In genomic region chr19:39515551-39516191, GRCh38 we compare ENCODE assay signal across 9 cellular contexts. TPM values are rescaled to one million over a fixed set of nuclear protein-coding genes. Genes with fewer than 3 reads are reported as not detected.
A peak's percentile ranks its signal among the peaks of the same experiment; 100 is the strongest.
DNase-seq lines count a peak whose midpoint lies in the region; ATAC-seq and TF ChIP-seq lines count a peak whose summit lies in the region.
"Had no signal": no experiment of that assay in that cellular context is flagged by ENCODE, and none has a peak within 500 bp of the region (broad histone marks: within the 10 kb centered on the region; RNA-seq: fewer than 3 reads in every experiment).

No MANE protein-coding gene starts in this region.

- peaks cover 29% of the 10 kb centered on the region for H3K27me3 ChIP-seq in RWPE2 (ENCODE audit: insufficient read depth, poor library complexity, severe bottlenecking)
- H3K27me3 ChIP-seq in esophagus (ENCODE audit: control insufficient read depth in 1 of 2, insufficient read depth in 2 of 2, low read length in 2 of 2), result peaks cover 0 to 25% of the 10 kb centered on the region in 2 donors

- H3K27ac Mint-ChIP-seq in Calu3 (ENCODE audit: unreplicated experiment), result no peak overlapping the region
- peak overlapping the region; percentile 82 for H3K27ac Mint-ChIP-seq in progenitor cell of endocrine pancreas

- CTCF ChIA-PET in Calu3 (lab: Charles Lee), result interaction anchor here (0.6 kb wide), 1 partner anchor 9 kb away, joined by 5 read pairs; no protein-coding TSS in a partner anchor

- no peaks in the 10 kb centered on the region for H3K9me3 ChIP-seq in RWPE2 (ENCODE audit: severe bottlenecking)
- H3K9me3 ChIP-seq in esophagus (ENCODE audit: control insufficient read depth in 2 of 2, insufficient read depth in 1 of 2, low read depth in 1 of 2, low read length in 1 of 2), result peaks cover 0 to 2% of the 10 kb centered on the region in 2 donors

- BruUV-seq in Calu3 (replicated peaks; lab: Mats Ljungman, UMichigan), result no TSS peak

- 3 to 4% methylated on average over 44 of the region's 44 CpGs for WGBS in esophagus, 2 donors

- H3K4me3 Mint-ChIP-seq in Calu3 (ENCODE audit: low read depth, unreplicated experiment) (peak overlapping the region; percentile 48), progenitor cell of endocrine pancreas (ENCODE audit: low read depth) (peak overlapping the region; percentile 84)

- H3K9me3 Mint-ChIP-seq in Calu3 (ENCODE audit: low read depth, unreplicated experiment), result no peaks in the 10 kb centered on the region
- no peaks in the 10 kb centered on the region for H3K9me3 Mint-ChIP-seq in progenitor cell of endocrine pancreas (ENCODE audit: low read depth)

- DNase-seq in Calu3 (no peak), RWPE2 (ENCODE audit: low spot score) (no peak), progenitor cell of endocrine pancreas (ENCODE audit: low spot score, unreplicated experiment) (peak; percentile 29), NCI-H2171 treated with DMSO at 0.1 percent for 48 hours (lab: John Stamatoyannopoulos, UW) (no peak), germinal center (ENCODE audit: low spot score) (no peak)
- no peak for DNase-seq in activated CD4-positive, CD25-positive, alpha-beta regulatory T cell (lab: John Stamatoyannopoulos, UW)

- H3K36me3 Mint-ChIP-seq in Calu3 (ENCODE audit: insufficient read depth, unreplicated experiment), result no peaks in the 10 kb centered on the region
- H3K36me3 Mint-ChIP-seq in progenitor cell of endocrine pancreas (ENCODE audit: insufficient read depth), result peaks cover 3% of the 10 kb centered on the region

- H3K4me3 ChIP-seq in RWPE2 (ENCODE audit: severe bottlenecking) (peak overlapping the region; percentile 24), esophagus (ENCODE audit: low read depth in 1 of 2, low read length in 2 of 2) (peak overlapping the region; percentile 14 to 30)

- H3K36me3 ChIP-seq in RWPE2 (ENCODE audit: low read depth) (no peaks in the 10 kb centered on the region), esophagus (ENCODE audit: control insufficient read depth in 2 of 2, insufficient read depth in 2 of 2, low read length in 1 of 2) (no peaks in the 10 kb centered on the region)

- H3K27me3 Mint-ChIP-seq in Calu3 (ENCODE audit: unreplicated experiment) (peaks cover 78% of the 10 kb centered on the region), progenitor cell of endocrine pancreas (peaks cover 10% of the 10 kb centered on the region)

- H3K27ac ChIP-seq in RWPE2 (ENCODE audit: poor library complexity, severe bottlenecking) (no peak overlapping the region), esophagus (ENCODE audit: low read depth in 2 of 2, low read length in 1 of 2) (no peak overlapping the region)

- H3K4me1 Mint-ChIP-seq in Calu3 (ENCODE audit: low read depth, unreplicated experiment), result no peaks in the 10 kb centered on the region
- peaks cover 6% of the 10 kb centered on the region for H3K4me1 Mint-ChIP-seq in progenitor cell of endocrine pancreas (ENCODE audit: low read depth)

- intact Hi-C loops in Calu3 (cut with micrococcal nuclease; ENCODE audit: unreplicated experiment), result no loop called here

- ATAC-seq in RWPE2 (ENCODE audit: low read depth) (peak; percentile 26; the same call in 1 of the 3 replicates), HG03439 (IDR thresholded peaks at IDR 0.05; ENCODE audit: unreplicated experiment) (no peak)

- no peaks in the 10 kb centered on the region for H3K4me1 ChIP-seq in RWPE2 (ENCODE audit: insufficient read depth, poor library complexity, severe bottlenecking)
- H3K4me1 ChIP-seq in esophagus (ENCODE audit: control insufficient read depth in 2 of 2, insufficient read depth in 2 of 2, low read length in 1 of 2), result peaks cover 6 to 11% of the 10 kb centered on the region in 2 donors

- no peak for TF ChIP-seq CTCF in Calu3 (IDR thresholded peaks at IDR 0.05; ENCODE audit: unreplicated experiment)
- TF ChIP-seq CTCF in RWPE2 (IDR thresholded peaks at IDR 0.05; ENCODE audit: poor library complexity, severe bottlenecking), result no peak
- no peak for TF ChIP-seq CTCF in progenitor cell of endocrine pancreas (IDR thresholded peaks at IDR 0.05; ENCODE audit: unreplicated experiment)

RNA-seq across cellular contexts. Expression of gene SELENOV, which starts 0.7 kb away (rescaled TPM):
- total RNA-seq in Calu3 (2022), result not detected in 2 replicates
- not detected for polyA plus RNA-seq in esophagus
- 5.1 and 6.5 TPM in 2 replicates for total RNA-seq in progenitor cell of endocrine pancreas
- polyA plus RNA-seq: thymus had no signal

RNA-seq across cellular contexts. Expression of gene DLL3, which starts 16.9 kb away (rescaled TPM):
- total RNA-seq in Calu3 (2022) (0.19 and 0.42 TPM in 2 replicates), progenitor cell of endocrine pancreas (0.93 and 1.1 TPM in 2 replicates)
- under 1 TPM in 1 of 2 donors, not detected in 1; 0.04 TPM for polyA plus RNA-seq in esophagus

RNA-seq across cellular contexts. Expression of gene EID2B, which starts 17.0 kb away (rescaled TPM):
- total RNA-seq in Calu3 (2022) (2.4 and 3.3 TPM in 2 replicates), progenitor cell of endocrine pancreas (1.8 and 2.0 TPM in 2 replicates)
- under 1 TPM; 0.57 to 0.80 TPM for polyA plus RNA-seq in esophagus

RNA-seq across cellular contexts. Expression of gene EID2, which starts 24.3 kb away (rescaled TPM):
- total RNA-seq in Calu3 (2022) (14.6 and 17.5 TPM in 2 replicates), progenitor cell of endocrine pancreas (21.0 and 24.1 TPM in 2 replicates)
- 10 to 100 TPM; 11.6 to 16.7 TPM for polyA plus RNA-seq in esophagus

RNA-seq across cellular contexts. Expression of gene TIMM50, which starts 35.0 kb away (rescaled TPM):
- total RNA-seq in Calu3 (2022) (110 and 116 TPM in 2 replicates), progenitor cell of endocrine pancreas (79.3 TPM in 2 replicates)
- 10 to 100 TPM; 42.3 to 42.4 TPM for polyA plus RNA-seq in esophagus
